In genomic region chr7:70830426-70830825, GRCh38 we compare ENCODE assay signal across 34 cellular contexts.
"Had no signal": no experiment of that assay in that cellular context is flagged by ENCODE, and none has a peak within 500 bp of the region (broad histone marks: within the 10 kb centered on the region; RNA-seq: fewer than 3 reads in every experiment).

No MANE protein-coding gene starts in this region.

- H3K36me3 ChIP-seq: brain microvascular endothelial cell, MG63, Peyer's patch had no signal

- H3K27ac Mint-ChIP-seq: activated CD4-positive, alpha-beta memory T cell treated with anti-CD3 and anti-CD28 coated beads, Interleukin-2, amount 10 ng/mL, durations not matched to agents 7 days and 5 days; activated CD8-positive, alpha-beta memory T cell treated with anti-CD3 and anti-CD28 coated beads, Interleukin-2, amount 10 ng/mL, durations not matched to agents 7 days and 5 days; activated naive CD8-positive, alpha-beta T cell treated with anti-CD3 and anti-CD28 coated beads for 36 hours had no signal

- H3K4me1 ChIP-seq: Peyer's patch had no signal

- H3K9me3 Mint-ChIP-seq: activated CD4-positive, alpha-beta memory T cell treated with anti-CD3 and anti-CD28 coated beads, Interleukin-2, amount 10 ng/mL, durations not matched to agents 7 days and 5 days; activated naive CD8-positive, alpha-beta T cell treated with anti-CD3 and anti-CD28 coated beads for 36 hours had no signal

- H3K36me3 Mint-ChIP-seq: activated CD8-positive, alpha-beta memory T cell treated with anti-CD3 and anti-CD28 coated beads, Interleukin-2, amount 10 ng/mL, durations not matched to agents 7 days and 5 days; activated naive CD8-positive, alpha-beta T cell treated with anti-CD3 and anti-CD28 coated beads for 36 hours had no signal

- H3K4me3 ChIP-seq: MG63, Peyer's patch had no signal

- H3K27ac ChIP-seq: brain microvascular endothelial cell, Peyer's patch, VCaP had no signal

- H3K9me3 ChIP-seq: MG63, Peyer's patch had no signal

- DNase-seq: activated CD4-positive, alpha-beta memory T cell treated with anti-CD3 and anti-CD28 coated beads, Interleukin-2, amount 10 ng/mL, durations not matched to agents 7 days and 5 days; activated CD4-positive, alpha-beta T cell treated with anti-CD3 and anti-CD28 coated beads for 1 hour; activated CD4-positive, alpha-beta T cell treated with anti-CD3 and anti-CD28 coated beads for 48 hours; activated CD4-positive, CD25-positive, alpha-beta regulatory T cell; activated CD8-positive, alpha-beta memory T cell treated with anti-CD3 and anti-CD28 coated beads for 24 hours; activated CD8-positive, alpha-beta memory T cell treated with anti-CD3 and anti-CD28 coated beads, Interleukin-2, amount 10 ng/mL, durations not matched to agents 7 days and 5 days; activated CD8-positive, alpha-beta memory T cell treated with anti-CD3 and anti-CD28 coated beads, Interleukin-2, amount 50 U/mL, for 48 hours; activated effector memory CD4-positive, alpha-beta T cell treated with anti-CD3 and anti-CD28 coated beads, Interleukin-2, amount 50 U/mL, for 16 hours; activated naive CD4-positive, alpha-beta T cell; activated naive CD4-positive, alpha-beta T cell treated with anti-CD3 and anti-CD28 coated beads, Interleukin-2, amount 50 U/mL, for 16 hours; activated naive CD8-positive, alpha-beta T cell treated with anti-CD3 and anti-CD28 coated beads for 36 hours; activated T-cell treated with anti-CD3 and anti-CD28 coated beads, Interleukin-2, amount 50 U/mL, for 48 hours; amniotic stem cell; aorta; brain microvascular endothelial cell; central memory CD4-positive, alpha-beta T cell; Kasumi-1; MG63; NCI-H1048; NCI-H1105 treated with DMSO at 0.1 percent for 48 hours; NCI-H1436; NCI-H1694; NCI-H2029; NCI-H345; NK-92 treated with Interleukin-12 subunit alpha and Interleukin-12 subunit beta, amount 100 ng/mL, for 24 hours; PC-3; Peyer's patch; RPMI8226; SIG-M5; SW 1271; T-helper 1 cell; T-helper 2 cell; T-helper 9 cell had no signal

- ATAC-seq: PC-3 had no signal

- H3K27me3 ChIP-seq: brain microvascular endothelial cell, MG63, Peyer's patch had no signal

- H3K4me3 Mint-ChIP-seq: activated CD4-positive, alpha-beta memory T cell treated with anti-CD3 and anti-CD28 coated beads, Interleukin-2, amount 10 ng/mL, durations not matched to agents 7 days and 5 days; activated CD8-positive, alpha-beta memory T cell treated with anti-CD3 and anti-CD28 coated beads, Interleukin-2, amount 10 ng/mL, durations not matched to agents 7 days and 5 days; activated naive CD8-positive, alpha-beta T cell treated with anti-CD3 and anti-CD28 coated beads for 36 hours had no signal
